Comparison of ENCODE assay signal across 14 cellular contexts in the genomic region with DNA sequence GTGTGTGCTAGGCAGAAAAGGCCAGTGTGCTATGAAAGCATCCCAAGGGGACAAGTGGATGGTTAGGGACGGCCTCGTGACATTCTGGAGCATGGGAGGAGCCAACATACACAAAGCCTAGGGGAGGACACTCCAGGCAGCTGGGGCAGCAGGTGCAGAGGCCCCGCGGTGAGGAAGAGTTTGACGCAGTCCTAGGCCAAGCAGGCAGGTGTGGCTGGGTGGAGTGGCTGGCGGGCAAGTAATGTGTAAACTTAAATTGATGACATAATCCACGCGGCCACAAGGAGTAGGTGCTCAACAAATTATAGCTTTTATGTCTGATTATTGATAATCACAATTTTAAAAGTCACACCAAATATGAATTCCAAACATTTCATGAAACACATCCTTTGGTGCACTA.
DNase-seq lines count a peak whose midpoint lies in the region; ATAC-seq and TF ChIP-seq lines count a peak whose summit lies in the region.
"Had no signal": no experiment of that assay in that cellular context is flagged by ENCODE, and none has a peak within 500 bp of the region (broad histone marks: within the 10 kb centered on the region; RNA-seq: fewer than 3 reads in every experiment).

No MANE protein-coding gene starts in this region.

- H3K4me1 Mint-ChIP-seq in glutamatergic neuron (ENCODE audit: low read depth, unreplicated experiment) = peaks cover 38% of the 10 kb centered on the region

- H3K9ac ChIP-seq in BLaER1 = no peak overlapping the region

- no peak for TF ChIP-seq POLR2A in tibial nerve (IDR thresholded peaks at IDR 0.05)

- H3K36me3 ChIP-seq in BLaER1 (no peaks in the 10 kb centered on the region), tibial nerve (no peaks in the 10 kb centered on the region)

- H3K27ac Mint-ChIP-seq in glutamatergic neuron (ENCODE audit: unreplicated experiment) = peak overlapping the region; percentile 84
- H3K27ac Mint-ChIP-seq: activated CD4-positive, alpha-beta memory T cell treated with anti-CD3 and anti-CD28 coated beads for 36 hours; activated naive CD8-positive, alpha-beta T cell; mesothelial cell of epicardium had no signal

- H3K4me3 ChIP-seq in BLaER1 = no peak overlapping the region
- H3K4me3 ChIP-seq in tibial nerve = no peak overlapping the region
- H3K4me3 ChIP-seq: hepatocyte, SK-N-MC had no signal

- peaks cover 22% of the 10 kb centered on the region for H3K9me3 Mint-ChIP-seq in glutamatergic neuron (ENCODE audit: unreplicated experiment)
- H3K9me3 Mint-ChIP-seq: activated CD4-positive, alpha-beta memory T cell treated with anti-CD3 and anti-CD28 coated beads for 36 hours; mesothelial cell of epicardium had no signal

- TF ChIP-seq CTCF in glutamatergic neuron (IDR thresholded peaks at IDR 0.05; ENCODE audit: partially characterized antibody, unreplicated experiment) (no peak), tibial nerve (IDR thresholded peaks at IDR 0.05) (no peak)

- no peaks in the 10 kb centered on the region for H4K20me1 ChIP-seq in BLaER1

- H3K4me1 ChIP-seq in BLaER1 (peaks cover 46% of the 10 kb centered on the region), tibial nerve (peaks cover 0 to 12% (median 0%) of the 10 kb centered on the region in 4 donors)

- H3K9me3 ChIP-seq in BLaER1 (peaks cover 3% of the 10 kb centered on the region; the same call in 1 of the 2 replicates), tibial nerve (no peaks in the 10 kb centered on the region)

- WGBS in tibial nerve, 2 donors = 76 to 79% methylated on average over 8 of the region's 8 CpGs

- H3K27ac ChIP-seq in BLaER1 (no peak overlapping the region), tibial nerve (no peak overlapping the region)
- H3K27ac ChIP-seq: hepatocyte, SK-N-MC had no signal

- peak overlapping the region; percentile 62 for H3K4me2 ChIP-seq in BLaER1
- H3K4me2 ChIP-seq: hepatocyte had no signal

- H3K27me3 Mint-ChIP-seq in glutamatergic neuron (ENCODE audit: unreplicated experiment) = peaks cover 22% of the 10 kb centered on the region

- peaks cover 5% of the 10 kb centered on the region for H3K36me3 Mint-ChIP-seq in glutamatergic neuron (ENCODE audit: unreplicated experiment)
- H3K36me3 Mint-ChIP-seq: activated CD4-positive, alpha-beta memory T cell treated with anti-CD3 and anti-CD28 coated beads for 36 hours; activated naive CD8-positive, alpha-beta T cell; mesothelial cell of epicardium had no signal

- DNase-seq in NCI-H1105 (lab: John Stamatoyannopoulos, UW) (peak; percentile 99), NCI-H510A treated with DMSO at 0.1 percent for 48 hours (lab: John Stamatoyannopoulos, UW) (peak; percentile 96), glutamatergic neuron (peak; percentile 74), tibial nerve (ENCODE audit: low spot score in 2 of 2) (no peak), AML-193 (lab: John Stamatoyannopoulos, UW) (no peak), Kasumi-1 (lab: John Stamatoyannopoulos, UW) (no peak)
- DNase-seq: activated CD4-positive, alpha-beta memory T cell treated with anti-CD3 and anti-CD28 coated beads for 36 hours; effector memory CD4-positive, alpha-beta T cell had no signal

- no peak for TF ChIP-seq EP300 in tibial nerve (IDR thresholded peaks at IDR 0.05)

- H3K27me3 ChIP-seq in BLaER1 (peaks cover 27% of the 10 kb centered on the region), tibial nerve (peaks cover 0 to 25% of the 10 kb centered on the region in 2 donors)

- peak overlapping the region; percentile 65 for H3K4me3 Mint-ChIP-seq in glutamatergic neuron (ENCODE audit: unreplicated experiment)
- H3K4me3 Mint-ChIP-seq: activated CD4-positive, alpha-beta memory T cell treated with anti-CD3 and anti-CD28 coated beads for 36 hours; activated naive CD8-positive, alpha-beta T cell; mesothelial cell of epicardium had no signal

- no peak for ATAC-seq in HG03135 (IDR thresholded peaks at IDR 0.05; ENCODE audit: unreplicated experiment)

Comparison
In these comparisons a context has a peak if more than half of its experiments do, and no peak if none do; other contexts are left out.
1. DNase-seq: peak in NCI-H1105 (single experiment), NCI-H510A treated with DMSO at 0.1 percent for 48 hours (single experiment) and glutamatergic neuron (single experiment); none in tibial nerve (0 of 2), AML-193 (0 of 2) and Kasumi-1 (0 of 2).